15 cellular contexts compared by ENCODE assay signal in the genomic region with DNA sequence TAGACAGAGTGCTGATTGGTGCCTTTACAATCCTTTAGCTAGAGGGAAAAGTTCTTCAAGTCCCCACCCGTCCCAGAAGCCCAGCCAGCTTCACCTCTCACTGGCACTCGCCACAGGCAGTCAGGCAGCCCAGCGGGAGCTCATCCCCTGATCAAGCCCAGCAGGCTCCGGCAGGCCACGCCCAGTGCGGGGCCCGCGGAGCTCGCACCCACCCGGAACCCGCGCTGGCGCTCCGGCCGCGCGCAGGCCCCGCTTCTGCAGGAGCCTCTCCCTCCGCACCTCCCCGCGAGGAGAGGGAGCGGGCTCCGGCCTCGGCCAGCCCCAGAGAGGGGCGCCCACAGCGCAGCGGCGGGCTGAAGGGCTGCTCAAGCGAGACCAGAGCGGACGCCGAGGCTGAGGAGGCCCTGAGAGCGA.
"Had no signal": no experiment of that assay in that cellular context is flagged by ENCODE, and none has a peak within 500 bp of the region (broad histone marks: within the 10 kb centered on the region; RNA-seq: fewer than 3 reads in every experiment).

No MANE protein-coding gene starts in this region.

- H3K9me3 ChIP-seq: gastroesophageal sphincter, mucosa of descending colon, neutrophil had no signal

- FAIRE-seq: urothelium cell line had no signal

- H3K4me1 ChIP-seq: esophagus squamous epithelium, gastroesophageal sphincter, sigmoid colon, stomach had no signal

- H3K27me3 ChIP-seq: esophagus squamous epithelium, gastroesophageal sphincter, neutrophil, sigmoid colon, stomach had no signal

- DNase-seq: esophagus squamous epithelium; foreskin fibroblast; glutamatergic neuron; left colon; naive thymus-derived CD8-positive, alpha-beta T cell; sigmoid colon; stimulated activated CD4-positive, alpha-beta T cell treated with anti-CD3 and anti-CD28 coated beads, Interleukin-12 subunit alpha, Interleukin-12 subunit beta, amount 100 ng/mL, for 4 hours; stimulated activated naive CD4-positive, alpha-beta T cell; stomach; substantia nigra had no signal

- H3K27ac ChIP-seq: esophagus squamous epithelium, gastroesophageal sphincter, neutrophil, sigmoid colon, skin epidermis, stomach had no signal

- H3K4me3 ChIP-seq: esophagus squamous epithelium, gastroesophageal sphincter, mucosa of descending colon, sigmoid colon, skin epidermis, stomach had no signal

- ATAC-seq: gastroesophageal sphincter; left colon; mucosa of descending colon; naive thymus-derived CD8-positive, alpha-beta T cell had no signal

- H3K36me3 ChIP-seq: esophagus squamous epithelium, gastroesophageal sphincter, neutrophil, sigmoid colon, stomach had no signal
